Comparison of ENCODE assay signal across 8 cellular contexts in genomic region chr15:60392601-60392985, GRCh38. TPM values are rescaled to one million over a fixed set of nuclear protein-coding genes. Genes with fewer than 3 reads are reported as not detected.
DNase-seq lines count a peak whose midpoint lies in the region; ATAC-seq and TF ChIP-seq lines count a peak whose summit lies in the region.

No MANE protein-coding gene starts in this region.

- POLR2A ChIA-PET in activated CD4-positive, alpha-beta memory T cell treated with anti-CD3 and anti-CD28 coated beads for 36 hours (lab: Charles Lee), result interaction anchor here (0.7 to 2.1 kb wide), 3 partner anchors 30 to 507 kb away, joined by 3 to 5 read pairs (median 5); no protein-coding TSS in a partner anchor

- peaks cover 44% of the 10 kb centered on the region for H3K36me3 Mint-ChIP-seq in activated T-cell treated with anti-CD3 and anti-CD28 coated beads, Interleukin-2, amount 50 U/mL, for 24 hours (ENCODE audit: low read depth)
- peaks cover 20% of the 10 kb centered on the region for H3K36me3 Mint-ChIP-seq in activated CD4-positive, alpha-beta memory T cell treated with anti-CD3 and anti-CD28 coated beads for 36 hours
- H3K36me3 Mint-ChIP-seq in stimulated activated effector memory CD8-positive, alpha-beta T cell treated with anti-CD3 and anti-CD28 coated beads, Interleukin-12 subunit alpha, Interleukin-12 subunit beta, amount 100 ng/mL, for 72 hours, result peaks cover 80% of the 10 kb centered on the region

- peaks cover 14% of the 10 kb centered on the region for H3K4me1 ChIP-seq in foreskin keratinocyte

- in situ Hi-C loops in GM13977 (cut with MboI; ENCODE audit: low pct_unique_long_range_greater_than_20kb, low sequenced_read_pairs, unreplicated experiment), result no loop called here

- TF ChIP-seq CTCF in foreskin keratinocyte (conservative IDR thresholded peaks at IDR 0.05) (no peak), GM13977 (IDR thresholded peaks at IDR 0.05; ENCODE audit: extremely low read depth, insufficient read depth, missing control alignments) (no peak)

- peaks cover 83% of the 10 kb centered on the region for H3K4me1 Mint-ChIP-seq in activated T-cell treated with anti-CD3 and anti-CD28 coated beads, Interleukin-2, amount 50 U/mL, for 24 hours (ENCODE audit: low read depth)
- H3K4me1 Mint-ChIP-seq in activated CD4-positive, alpha-beta memory T cell treated with anti-CD3 and anti-CD28 coated beads for 36 hours (ENCODE audit: low read depth), result peaks cover 74% of the 10 kb centered on the region
- peaks cover 85% of the 10 kb centered on the region for H3K4me1 Mint-ChIP-seq in stimulated activated effector memory CD8-positive, alpha-beta T cell treated with anti-CD3 and anti-CD28 coated beads, Interleukin-12 subunit alpha, Interleukin-12 subunit beta, amount 100 ng/mL, for 72 hours

- H3K9me3 Mint-ChIP-seq in activated T-cell treated with anti-CD3 and anti-CD28 coated beads, Interleukin-2, amount 50 U/mL, for 24 hours, result no peaks in the 10 kb centered on the region
- H3K9me3 Mint-ChIP-seq in activated CD4-positive, alpha-beta memory T cell treated with anti-CD3 and anti-CD28 coated beads for 36 hours, result no peaks in the 10 kb centered on the region
- no peaks in the 10 kb centered on the region for H3K9me3 Mint-ChIP-seq in stimulated activated effector memory CD8-positive, alpha-beta T cell treated with anti-CD3 and anti-CD28 coated beads, Interleukin-12 subunit alpha, Interleukin-12 subunit beta, amount 100 ng/mL, for 72 hours

- intact Hi-C loops in activated CD4-positive, alpha-beta memory T cell treated with anti-CD3 and anti-CD28 coated beads for 36 hours (cut with micrococcal nuclease), result loop anchor here (5.0 to 10.0 kb wide), 3 partner anchors 302 to 450 kb away; no protein-coding TSS in a partner anchor

- H3K27me3 Mint-ChIP-seq in activated T-cell treated with anti-CD3 and anti-CD28 coated beads, Interleukin-2, amount 50 U/mL, for 24 hours, result no peaks in the 10 kb centered on the region
- H3K27me3 Mint-ChIP-seq in activated CD4-positive, alpha-beta memory T cell treated with anti-CD3 and anti-CD28 coated beads for 36 hours, result no peaks in the 10 kb centered on the region

- peak overlapping the region; percentile 99 for H3K27ac ChIP-seq in foreskin keratinocyte

- H3K27ac Mint-ChIP-seq in activated T-cell treated with anti-CD3 and anti-CD28 coated beads, Interleukin-2, amount 50 U/mL, for 24 hours, result peak overlapping the region; percentile 68
- peak overlapping the region; percentile 72 for H3K27ac Mint-ChIP-seq in activated CD4-positive, alpha-beta memory T cell treated with anti-CD3 and anti-CD28 coated beads for 36 hours
- H3K27ac Mint-ChIP-seq in stimulated activated effector memory CD8-positive, alpha-beta T cell treated with anti-CD3 and anti-CD28 coated beads, Interleukin-12 subunit alpha, Interleukin-12 subunit beta, amount 100 ng/mL, for 72 hours, result peak overlapping the region; percentile 76

- no peaks in the 10 kb centered on the region for H3K27me3 ChIP-seq in foreskin keratinocyte

- CTCF ChIA-PET in activated CD4-positive, alpha-beta memory T cell treated with anti-CD3 and anti-CD28 coated beads for 36 hours (lab: Charles Lee), result interaction anchor here (0.5 to 2.2 kb wide), 4 partner anchors 30 to 72 kb away, joined by 3 to 6 read pairs (median 4); no protein-coding TSS in a partner anchor

- no peak for DNase-seq in activated T-cell treated with anti-CD3 and anti-CD28 coated beads, Interleukin-2, amount 50 U/mL, for 24 hours
- DNase-seq in activated T-cell treated with anti-CD3 and anti-CD28 coated beads, Interleukin-2, amount 50 U/mL, for 1 hour, result no peak
- DNase-seq in activated CD4-positive, alpha-beta memory T cell treated with anti-CD3 and anti-CD28 coated beads for 36 hours, result peak; percentile 71
- DNase-seq in foreskin keratinocyte (peak; percentile 76 to 82), GM13977 (ENCODE audit: low spot score) (no peak), NCI-H2107 treated with DMSO at 0.1 percent for 48 hours (lab: John Stamatoyannopoulos, UW; ENCODE audit: unreplicated experiment) (no peak)
- peak; percentile 32 to 73 for DNase-seq in stimulated activated effector memory CD8-positive, alpha-beta T cell treated with anti-CD3 and anti-CD28 coated beads, Interleukin-12 subunit alpha, Interleukin-12 subunit beta, amount 100 ng/mL, for 72 hours (ENCODE audit: low spot score in 2 of 2)

- ATAC-seq in foreskin keratinocyte (peak; percentile 34), GM18498 (IDR thresholded peaks at IDR 0.05; ENCODE audit: unreplicated experiment) (no peak)
- ATAC-seq in stimulated activated effector memory CD8-positive, alpha-beta T cell treated with anti-CD3 and anti-CD28 coated beads, Interleukin-12 subunit alpha, Interleukin-12 subunit beta, amount 100 ng/mL, for 72 hours, result peak; percentile 79

- no peak overlapping the region for H3K4me3 Mint-ChIP-seq in activated T-cell treated with anti-CD3 and anti-CD28 coated beads, Interleukin-2, amount 50 U/mL, for 24 hours
- no peak overlapping the region for H3K4me3 Mint-ChIP-seq in activated CD4-positive, alpha-beta memory T cell treated with anti-CD3 and anti-CD28 coated beads for 36 hours
- H3K4me3 Mint-ChIP-seq in stimulated activated effector memory CD8-positive, alpha-beta T cell treated with anti-CD3 and anti-CD28 coated beads, Interleukin-12 subunit alpha, Interleukin-12 subunit beta, amount 100 ng/mL, for 72 hours, result peak overlapping the region; percentile 49

RNA-seq across cellular contexts. Expression of gene ANXA2, which starts 5.2 kb away (rescaled TPM):
- 100 to 1,000 TPM; 131 to 132 TPM for total RNA-seq in activated CD4-positive, alpha-beta memory T cell treated with anti-CD3 and anti-CD28 coated beads for 36 hours
- total RNA-seq in foreskin keratinocyte, result 7,195 and 7,994 TPM in 2 replicates
- 7,399 and 7,770 TPM in 2 replicates for polyA plus RNA-seq in foreskin keratinocyte

Comparison
In these comparisons a context has a peak if more than half of its experiments do, and no peak if none do; other contexts are left out.
1. DNase-seq: peak in activated CD4-positive, alpha-beta memory T cell treated with anti-CD3 and anti-CD28 coated beads for 36 hours (single experiment), foreskin keratinocyte (2 of 2) and stimulated activated effector memory CD8-positive, alpha-beta T cell treated with anti-CD3 and anti-CD28 coated beads, Interleukin-12 subunit alpha, Interleukin-12 subunit beta, amount 100 ng/mL, for 72 hours (2 of 2); none in activated T-cell treated with anti-CD3 and anti-CD28 coated beads, Interleukin-2, amount 50 U/mL, for 24 hours (single experiment), activated T-cell treated with anti-CD3 and anti-CD28 coated beads, Interleukin-2, amount 50 U/mL, for 1 hour (single experiment), GM13977 (single experiment) and NCI-H2107 treated with DMSO at 0.1 percent for 48 hours (single experiment).
2. RNA of gene ANXA2, which starts 5.2 kb away (total RNA-seq): 7,195 to 7,994 TPM in foreskin keratinocyte; 131 to 132 TPM in activated CD4-positive, alpha-beta memory T cell treated with anti-CD3 and anti-CD28 coated beads for 36 hours; every median in the first group is over 10 times any median in the second.
3. Peak in every context shown above with its lines, with median percentiles within 50 percentile points of each other: H3K27ac Mint-ChIP-seq.